ENCODE assay signal across 26 cellular contexts in genomic region chr20:35108921-35109320, GRCh38.
"Had no signal": no experiment of that assay in that cellular context is flagged by ENCODE, and none has a peak within 500 bp of the region (broad histone marks: within the 10 kb centered on the region; RNA-seq: fewer than 3 reads in every experiment).

No MANE protein-coding gene starts in this region.

- H3K9me3 ChIP-seq: adrenal gland, MG63, Peyer's patch had no signal

- H3K27me3 ChIP-seq: adrenal gland, MG63, Peyer's patch had no signal

- H3K4me1 ChIP-seq: Peyer's patch had no signal

- H3K36me3 ChIP-seq: adrenal gland, MG63 had no signal

- H3K9ac ChIP-seq: KMS-11 had no signal

- H3K4me3 ChIP-seq: adrenal gland, MG63, Peyer's patch had no signal

- ATAC-seq: activated T-cell treated with anti-CD3 and anti-CD28 coated beads, Interleukin-2, amount 50 U/mL, for 72 hours had no signal

- DNase-seq: activated B cell treated with CpG ODN at 0.5 μM for 24 hours; activated CD4-positive, alpha-beta memory T cell treated with anti-CD3 and anti-CD28 coated beads, Interleukin-2, amount 10 ng/mL, durations not matched to agents 7 days and 5 days; activated CD4-positive, alpha-beta T cell treated with anti-CD3 and anti-CD28 coated beads, Interleukin-2, amount 10 ng/mL, durations not matched to agents 7 days and 5 days; activated CD8-positive, alpha-beta memory T cell treated with anti-CD3 and anti-CD28 coated beads, Interleukin-2, amount 50 U/mL, for 4 hours; activated gamma-delta T cell treated with Interleukin-2 at 50 U/mL for 16 hours; activated naive CD4-positive, alpha-beta T cell treated with anti-CD3 and anti-CD28 coated beads, Interleukin-2, amount 10 ng/mL, durations not matched to agents 7 days and 5 days; activated naive CD8-positive, alpha-beta T cell treated with anti-CD3 and anti-CD28 coated beads, Interleukin-2, amount 10 ng/mL, durations not matched to agents 7 days and 5 days; activated T-cell treated with anti-CD3 and anti-CD28 coated beads, Interleukin-2, amount 50 U/mL, for 72 hours; anterior cingulate cortex; central memory CD4-positive, alpha-beta T cell; MG63; MV-4-11; NCI-H1092 treated with DMSO at 0.1 percent for 48 hours; NCI-H1417 treated with DMSO at 0.1 percent for 48 hours; NCI-H1694; NCI-H2029; NCI-H2107; NCI-H2171 treated with DMSO at 0.1 percent for 48 hours; NCI-H226; NCI-H526; NCI-H82; Peyer's patch; SHP77 treated with DMSO at 0.1 percent for 48 hours; T-helper 9 cell had no signal

- H3K27ac ChIP-seq: adrenal gland, KMS-11, Peyer's patch had no signal

- H3K4me2 ChIP-seq: KMS-11 had no signal
